8 cellular contexts compared by ENCODE assay signal in genomic region chr14:100304825-100305445, GRCh38. TPM values are rescaled to one million over a fixed set of nuclear protein-coding genes. Genes with fewer than 3 reads are reported as not detected.
A peak's percentile ranks its signal among the peaks of the same experiment; 100 is the strongest.
DNase-seq lines count a peak whose midpoint lies in the region; ATAC-seq and TF ChIP-seq lines count a peak whose summit lies in the region.

No MANE protein-coding gene starts in this region.

- intact Hi-C loops in Right ventricle myocardium inferior (cut with DNase I) (loop anchor here (5.0 kb wide), 1 partner anchor 63 kb away; no protein-coding TSS in a partner anchor), cardiac septum (cut with DNase I) (loop anchor here (2.0 kb wide), 1 partner anchor 72 kb away; the partner anchor contains the start of gene WDR25)

- no peaks in the 10 kb centered on the region for H3K27me3 ChIP-seq in stomach smooth muscle (ENCODE audit: control insufficient read depth in 1 of 2, insufficient read depth in 2 of 2, low read length in 2 of 2)

- no peaks in the 10 kb centered on the region for H3K9me3 ChIP-seq in stomach smooth muscle (ENCODE audit: control insufficient read depth in 2 of 2, low read length in 2 of 2)

- DNase-seq in Right ventricle myocardium inferior (ENCODE audit: missing footprints), result peak; percentile 82
- DNase-seq in cardiac septum (ENCODE audit: low spot score), result no peak
- DNase-seq in NCI-H526 (lab: John Stamatoyannopoulos, UW), result peak; percentile 26 to 61
- peak; percentile 39 to 57 for DNase-seq in cardiac fibroblast (ENCODE audit: low read depth in 2 of 2)
- peak; percentile 70 for DNase-seq in kidney tubule cell (ENCODE audit: low spot score)
- no peak for DNase-seq in SK-N-DZ (ENCODE audit: low spot score)
- no peak for DNase-seq in SW 1271 (lab: John Stamatoyannopoulos, UW)

- peak overlapping the region; percentile 73 for H3K27ac ChIP-seq in stomach smooth muscle (ENCODE audit: low read length)

- H3K36me3 ChIP-seq in stomach smooth muscle (ENCODE audit: control insufficient read depth in 2 of 2, insufficient read depth in 2 of 2, low read length in 2 of 2), result no peaks in the 10 kb centered on the region

- TF ChIP-seq CTCF in cardiac fibroblast (IDR thresholded peaks at IDR 0.05; ENCODE audit: low read depth, low read length), result no peak

- peak overlapping the region; percentile 67 to 75 for H3K4me3 ChIP-seq in cardiac fibroblast (replicated peaks in 1 of 2; ENCODE audit: low read depth in 2 of 2, low read length in 2 of 2)
- peak overlapping the region; percentile 67 to 81 for H3K4me3 ChIP-seq in stomach smooth muscle (ENCODE audit: low read length in 2 of 2)

- ATAC-seq in Right ventricle myocardium inferior, result peak; percentile 11

- H3K4me1 ChIP-seq in stomach smooth muscle (ENCODE audit: control insufficient read depth, insufficient read depth, low read length), result peaks cover 36% of the 10 kb centered on the region

- H3K9ac ChIP-seq in stomach smooth muscle (ENCODE audit: low read length in 2 of 2), result peak overlapping the region; percentile 42 to 51

RNA-seq across cellular contexts. Expression of gene SLC25A29, which starts 1.3 kb away (rescaled TPM):
- total RNA-seq in Right ventricle myocardium inferior, result 18.6 TPM
- 29.3 TPM for total RNA-seq in cardiac septum
- 73.8 and 82.2 TPM in 2 replicates for polyA plus RNA-seq in SK-N-DZ (2014; cell fraction: cytosol; rRNA removed)
- 229 and 356 TPM in 2 replicates for polyA plus RNA-seq in SK-N-DZ (2014; cell fraction: nucleus; rRNA removed)

RNA-seq across cellular contexts. Expression of gene SLC25A47, which starts 18.2 kb away (rescaled TPM):
- total RNA-seq in Right ventricle myocardium inferior (not detected), cardiac septum (not detected)
- polyA plus RNA-seq in SK-N-DZ (2014; cell fraction: cytosol; rRNA removed), result not detected in 2 replicates
- 0.69 TPM in 1 of 2 replicates, not detected in the other for polyA plus RNA-seq in SK-N-DZ (2014; cell fraction: nucleus; rRNA removed)

Comparison
In these comparisons a context has a peak if more than half of its experiments do, and no peak if none do; other contexts are left out.
1. DNase-seq: peak in Right ventricle myocardium inferior (single experiment), NCI-H526 (2 of 2), cardiac fibroblast (2 of 2) and kidney tubule cell (single experiment); none in cardiac septum (single experiment), SK-N-DZ (single experiment) and SW 1271 (0 of 2).